ENCODE assay signal across 18 cellular contexts in the genomic region with DNA sequence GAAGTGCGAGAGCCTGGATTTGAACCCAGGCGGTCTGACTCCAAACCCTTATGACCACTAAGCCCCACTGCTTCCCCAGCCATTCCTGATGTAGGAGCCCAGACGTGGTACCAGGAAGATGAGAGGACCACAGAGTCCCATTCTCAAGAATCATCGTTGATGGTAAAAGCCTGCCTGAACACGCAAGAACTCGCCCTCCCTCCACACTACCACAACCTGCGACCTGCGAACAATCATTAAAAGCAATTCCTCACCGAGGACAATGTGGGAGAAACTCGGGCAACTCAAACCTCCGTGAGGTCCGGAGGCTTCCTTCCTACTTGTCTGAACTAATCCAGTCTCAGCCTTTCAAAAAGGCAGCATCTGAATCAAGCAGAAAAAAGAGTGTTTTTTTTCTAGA. TPM values are rescaled to one million over a fixed set of nuclear protein-coding genes. Genes with fewer than 3 reads are reported as not detected.
DNase-seq lines count a peak whose midpoint lies in the region; ATAC-seq, FAIRE-seq and TF ChIP-seq lines count a peak whose summit lies in the region.
"Had no signal": no experiment of that assay in that cellular context is flagged by ENCODE, and none has a peak within 500 bp of the region (broad histone marks: within the 10 kb centered on the region; RNA-seq: fewer than 3 reads in every experiment).

No MANE protein-coding gene starts in this region.

- no peak overlapping the region for H3K9ac ChIP-seq in BLaER1

- H3K4me1 ChIP-seq in BLaER1, result peaks cover 17% of the 10 kb centered on the region
- H3K4me1 ChIP-seq in foreskin keratinocyte, result peaks cover 12% of the 10 kb centered on the region

- no peaks in the 10 kb centered on the region for H3K9me3 ChIP-seq in BLaER1

- H3K27me3 Mint-ChIP-seq in HFFc6 (ENCODE audit: insufficient read depth), result peaks cover 1% of the 10 kb centered on the region; the same call in 1 of the 2 replicates
- no peaks in the 10 kb centered on the region for H3K27me3 Mint-ChIP-seq in glutamatergic neuron (ENCODE audit: unreplicated experiment)
- H3K27me3 Mint-ChIP-seq: B cell had no signal

- H3K27ac Mint-ChIP-seq in HFFc6 (peak overlapping the region; percentile 46), glutamatergic neuron (ENCODE audit: unreplicated experiment) (no peak overlapping the region)
- H3K27ac Mint-ChIP-seq: B cell; CD4-positive, alpha-beta memory T cell had no signal

- H3K4me1 Mint-ChIP-seq in HFFc6 (ENCODE audit: low read depth), result peaks cover 45% of the 10 kb centered on the region
- no peaks in the 10 kb centered on the region for H3K4me1 Mint-ChIP-seq in glutamatergic neuron (ENCODE audit: low read depth, unreplicated experiment)
- H3K4me1 Mint-ChIP-seq: B cell; CD4-positive, alpha-beta memory T cell had no signal

- ATAC-seq in foreskin keratinocyte, result peak; percentile 65
- no peak for ATAC-seq in GM21381 (IDR thresholded peaks at IDR 0.05; ENCODE audit: unreplicated experiment)
- no peak for ATAC-seq in left cardiac atrium
- ATAC-seq: GM12878 had no signal

- H3K36me3 ChIP-seq in BLaER1 (no peaks in the 10 kb centered on the region), bronchial epithelial cell (ENCODE audit: control insufficient read depth, insufficient read depth, low read length) (no peaks in the 10 kb centered on the region)

- H3K27ac ChIP-seq in BLaER1 (no peak overlapping the region), foreskin keratinocyte (no peak overlapping the region)
- H3K27ac ChIP-seq: C4-2B, HL-60 had no signal

- TF ChIP-seq CTCF in HFFc6 (IDR thresholded peaks at IDR 0.05), result no peak
- no peak for TF ChIP-seq CTCF in bronchial epithelial cell (IDR thresholded peaks at IDR 0.05; ENCODE audit: insufficient read depth, low read length, severe bottlenecking)
- TF ChIP-seq CTCF in foreskin keratinocyte (conservative IDR thresholded peaks at IDR 0.05), result no peak
- no peak for TF ChIP-seq CTCF in glutamatergic neuron (IDR thresholded peaks at IDR 0.05; ENCODE audit: partially characterized antibody, unreplicated experiment)

- peak overlapping the region; percentile 61 for H3K4me2 ChIP-seq in BLaER1

- intact Hi-C loops in left cardiac atrium (cut with DNase I), result no loop called here

- H3K36me3 Mint-ChIP-seq in HFFc6 (ENCODE audit: low read depth), result peaks cover 7% of the 10 kb centered on the region; the same call in 1 of the 2 replicates
- no peaks in the 10 kb centered on the region for H3K36me3 Mint-ChIP-seq in glutamatergic neuron (ENCODE audit: unreplicated experiment)
- H3K36me3 Mint-ChIP-seq: CD4-positive, alpha-beta memory T cell had no signal

- H4K20me1 ChIP-seq in BLaER1, result 0 out of 2 replicates have a peak, but pooled peaks cover 13% of the 10 kb centered on the region

- H3K4me3 Mint-ChIP-seq in HFFc6 (no peak overlapping the region), glutamatergic neuron (ENCODE audit: unreplicated experiment) (no peak overlapping the region)
- H3K4me3 Mint-ChIP-seq: B cell; CD4-positive, alpha-beta memory T cell had no signal

- H3K4me3 ChIP-seq in BLaER1 (no peak overlapping the region), bronchial epithelial cell (ENCODE audit: low read depth, low read length) (no peak overlapping the region)
- H3K4me3 ChIP-seq: GM12878 had no signal

- H3K27me3 ChIP-seq in BLaER1 (no peaks in the 10 kb centered on the region), bronchial epithelial cell (ENCODE audit: control insufficient read depth, insufficient read depth, low read length) (no peaks in the 10 kb centered on the region), foreskin keratinocyte (no peaks in the 10 kb centered on the region)

- no peak for DNase-seq in HFFc6
- DNase-seq in bronchial epithelial cell (ENCODE audit: low read depth), result peak; percentile 79
- DNase-seq in foreskin keratinocyte, result peak; percentile 56 to 76
- DNase-seq in left cardiac atrium, result no peak
- no peak for DNase-seq in glutamatergic neuron
- no peak for DNase-seq in AG08396 (ENCODE audit: low spot score)
- DNase-seq: ACHN; CD4-positive, alpha-beta memory T cell; DMS79; GOT3; HCEC 1CT had no signal

- no peak for FAIRE-seq in bronchial epithelial cell (lab: Jason Lieb, UNC)
- FAIRE-seq: GM12878, GM18507 had no signal

- H3K9me3 Mint-ChIP-seq in HFFc6, result no peaks in the 10 kb centered on the region
- H3K9me3 Mint-ChIP-seq in glutamatergic neuron (ENCODE audit: unreplicated experiment), result peaks cover 3% of the 10 kb centered on the region

RNA-seq across cellular contexts. Expression of gene MAGI1, which starts 10.3 kb away (rescaled TPM):
- 10 to 100 TPM; 21.1 to 30.5 (median 22.4) TPM for total RNA-seq in HFFc6 (2021; fragmentation: NEBNext Ultra II Directional; extraction: Animal tissue kit (Norgen Biotek cat#: 25700))
- total RNA-seq in bronchial epithelial cell, result 5.0 and 8.4 TPM in 2 replicates
- 9.6 and 11.2 TPM in 2 replicates for total RNA-seq in foreskin keratinocyte
- polyA plus RNA-seq in foreskin keratinocyte, result 1.3 TPM in 2 replicates
- total RNA-seq in left cardiac atrium, result 10 to 100 TPM; 27.7 to 30.0 TPM
- total RNA-seq in glutamatergic neuron (ENCODE audit: unreplicated experiment), result 46.5 TPM
- polyA plus RNA-seq: CD4-positive, alpha-beta memory T cell had no signal

Comparison
In these comparisons a context has a peak if more than half of its experiments do, and no peak if none do; other contexts are left out.
1. DNase-seq: peak in bronchial epithelial cell (single experiment) and foreskin keratinocyte (2 of 2); none in HFFc6 (single experiment), left cardiac atrium (single experiment), glutamatergic neuron (single experiment) and AG08396 (single experiment).